8 cellular contexts compared by ENCODE assay signal in the genomic region with DNA sequence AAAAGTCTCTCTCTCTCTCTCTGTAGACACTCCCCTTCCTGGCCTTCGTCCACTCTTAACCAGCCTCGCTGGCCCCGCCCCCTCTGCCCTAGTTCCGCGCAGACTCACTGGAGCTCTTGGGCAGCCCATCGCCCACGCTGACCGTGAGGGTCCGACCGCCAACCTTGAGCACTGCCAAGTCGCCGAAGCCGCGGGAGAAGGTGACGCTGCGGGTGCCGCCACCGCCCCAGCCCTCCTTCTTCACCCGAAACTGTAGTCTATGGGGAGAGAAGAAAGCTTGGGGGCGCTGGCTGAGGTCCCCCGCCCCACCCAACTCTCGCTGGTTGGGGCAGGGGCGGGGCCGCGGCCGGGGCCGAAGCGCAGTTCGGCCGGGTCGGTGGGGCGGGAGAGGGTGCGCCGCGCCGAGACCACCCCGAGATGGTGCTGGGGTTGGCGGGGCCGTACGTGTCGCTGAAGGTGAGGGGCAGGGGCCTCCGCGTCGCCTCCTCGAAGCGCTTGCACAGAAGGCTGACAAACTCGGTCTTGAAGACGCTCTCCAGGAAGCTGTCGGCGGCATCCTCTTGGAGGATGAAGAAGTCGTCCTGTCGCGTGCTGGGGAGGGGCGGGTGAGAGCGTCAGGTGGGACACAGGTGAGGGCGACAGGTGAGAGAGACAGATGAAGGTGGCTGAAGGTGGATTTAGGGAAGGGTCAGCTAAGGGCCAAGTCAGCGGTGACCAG. TPM values are rescaled to one million over a fixed set of nuclear protein-coding genes. Genes with fewer than 3 reads are reported as not detected.
DNase-seq lines count a peak whose midpoint lies in the region; ATAC-seq, FAIRE-seq and TF ChIP-seq lines count a peak whose summit lies in the region.

No MANE protein-coding gene starts in this region.

- intact Hi-C loops in activated T-helper 2 cell treated with anti-CD3 and anti-CD28 coated beads, Interferon-gamma antibody, Interleukin-2, Interleukin-4, amounts not matched to agents 10 μg/mL and 5 μg/mL and 100 μg/mL, durations not matched to agents 14 hours and 24 hours and 36 hours (cut with micrococcal nuclease): no loop called here

- ATAC-seq in HG03025 (IDR thresholded peaks at IDR 0.05; ENCODE audit: low FRiP score, unreplicated experiment): no peak

- TF ChIP-seq CTCF in D721Med (IDR thresholded peaks at IDR 0.05; ENCODE audit: insufficient read depth, missing control alignments): no peak
- no peak for TF ChIP-seq CTCF in brain microvascular endothelial cell (IDR thresholded peaks at IDR 0.05; ENCODE audit: low read depth, low read length, missing control alignments)
- no peak for TF ChIP-seq CTCF in retinal pigment epithelial cell (conservative IDR thresholded peaks at IDR 0.05; ENCODE audit: low read depth, low read length)

- H3K27me3 Mint-ChIP-seq in activated T-helper 2 cell treated with anti-CD3 and anti-CD28 coated beads, Interferon-gamma antibody, Interleukin-2, Interleukin-4, amounts not matched to agents 10 μg/mL and 5 μg/mL and 100 μg/mL, durations not matched to agents 14 hours and 24 hours and 36 hours (ENCODE audit: low read depth): no peaks in the 10 kb centered on the region

- H3K27me3 ChIP-seq in brain microvascular endothelial cell (replicated peaks) (no peaks in the 10 kb centered on the region), iPS-18a (ENCODE audit: control insufficient read depth, insufficient read depth, low read length) (peaks cover 7% of the 10 kb centered on the region)

- H3K4me3 Mint-ChIP-seq in activated T-helper 2 cell treated with anti-CD3 and anti-CD28 coated beads, Interferon-gamma antibody, Interleukin-2, Interleukin-4, amounts not matched to agents 10 μg/mL and 5 μg/mL and 100 μg/mL, durations not matched to agents 14 hours and 24 hours and 36 hours (ENCODE audit: low read depth): no peak overlapping the region

- H3K36me3 ChIP-seq in brain microvascular endothelial cell (replicated peaks): no peaks in the 10 kb centered on the region
- no peaks in the 10 kb centered on the region for H3K36me3 ChIP-seq in iPS-18a (ENCODE audit: control insufficient read depth, low read depth, low read length)

- H3K4me1 ChIP-seq in iPS-18a (ENCODE audit: control insufficient read depth, low read depth, low read length): peaks cover 3% of the 10 kb centered on the region

- peak overlapping the region; percentile 95 for H3K27ac ChIP-seq in brain microvascular endothelial cell
- peak overlapping the region; percentile 84 for H3K27ac ChIP-seq in iPS-18a (ENCODE audit: low read length)

- no peak for FAIRE-seq in D721Med (lab: Jason Lieb, UNC)

- peaks cover 46% of the 10 kb centered on the region for H3K36me3 Mint-ChIP-seq in activated T-helper 2 cell treated with anti-CD3 and anti-CD28 coated beads, Interferon-gamma antibody, Interleukin-2, Interleukin-4, amounts not matched to agents 10 μg/mL and 5 μg/mL and 100 μg/mL, durations not matched to agents 14 hours and 24 hours and 36 hours (ENCODE audit: low read depth)

- H3K4me3 ChIP-seq in brain microvascular endothelial cell (ENCODE audit: low read depth, low read length): peak overlapping the region; percentile 75
- H3K4me3 ChIP-seq in iPS-18a (ENCODE audit: low read length): peak overlapping the region; percentile 84
- H3K4me3 ChIP-seq in retinal pigment epithelial cell (ENCODE audit: low read length): peak overlapping the region; percentile 67

- DNase-seq in D721Med (ENCODE audit: insufficient read length, low spot score) (peak; percentile 73), NCI-H2081 treated with DMSO at 0.1 percent for 48 hours (lab: John Stamatoyannopoulos, UW) (peak; percentile 10), brain microvascular endothelial cell (peak; percentile 92), retinal pigment epithelial cell (ENCODE audit: low read depth) (peak; percentile 53)
- DNase-seq in activated T-helper 2 cell treated with anti-CD3 and anti-CD28 coated beads, Interferon-gamma antibody, Interleukin-2, Interleukin-4, amounts not matched to agents 10 μg/mL and 5 μg/mL and 100 μg/mL, durations not matched to agents 14 hours and 24 hours and 36 hours (ENCODE audit: low spot score): no peak
- no peak for DNase-seq in stimulated activated CD4-positive, alpha-beta T cell treated with anti-CD3 and anti-CD28 coated beads, Interleukin-12 subunit alpha, Interleukin-12 subunit beta, amount 100 ng/mL, for 4 hours

- no peaks in the 10 kb centered on the region for H3K9me3 Mint-ChIP-seq in activated T-helper 2 cell treated with anti-CD3 and anti-CD28 coated beads, Interferon-gamma antibody, Interleukin-2, Interleukin-4, amounts not matched to agents 10 μg/mL and 5 μg/mL and 100 μg/mL, durations not matched to agents 14 hours and 24 hours and 36 hours

- H3K9ac ChIP-seq in iPS-18a (ENCODE audit: low read length): peak overlapping the region; percentile 94

- H3K27ac Mint-ChIP-seq in activated T-helper 2 cell treated with anti-CD3 and anti-CD28 coated beads, Interferon-gamma antibody, Interleukin-2, Interleukin-4, amounts not matched to agents 10 μg/mL and 5 μg/mL and 100 μg/mL, durations not matched to agents 14 hours and 24 hours and 36 hours: no peak overlapping the region

- H3K9me3 ChIP-seq in iPS-18a (ENCODE audit: control insufficient read depth, low read depth, low read length): no peaks in the 10 kb centered on the region

- no peaks in the 10 kb centered on the region for H3K4me1 Mint-ChIP-seq in activated T-helper 2 cell treated with anti-CD3 and anti-CD28 coated beads, Interferon-gamma antibody, Interleukin-2, Interleukin-4, amounts not matched to agents 10 μg/mL and 5 μg/mL and 100 μg/mL, durations not matched to agents 14 hours and 24 hours and 36 hours (ENCODE audit: low read depth)

- in situ Hi-C loops in brain microvascular endothelial cell (cut with HindIII; ENCODE audit: low pct_ligation_motif_present, low sequenced_read_pairs): no loop called here

RNA-seq across cellular contexts. Expression of gene ZNF414, which starts 12.5 kb away (rescaled TPM):
- 22.5 and 23.6 TPM in 2 replicates for total RNA-seq in activated T-helper 2 cell treated with anti-CD3 and anti-CD28 coated beads, Interferon-gamma antibody, Interleukin-2, Interleukin-4, amounts not matched to agents 10 μg/mL and 5 μg/mL and 100 μg/mL, durations not matched to agents 14 hours and 24 hours and 36 hours

RNA-seq across cellular contexts. Expression of gene PRAM1, which starts 24.1 kb away (rescaled TPM):
- total RNA-seq in activated T-helper 2 cell treated with anti-CD3 and anti-CD28 coated beads, Interferon-gamma antibody, Interleukin-2, Interleukin-4, amounts not matched to agents 10 μg/mL and 5 μg/mL and 100 μg/mL, durations not matched to agents 14 hours and 24 hours and 36 hours: 0.43 and 0.83 TPM in 2 replicates

RNA-seq across cellular contexts. Expression of gene MYO1F, which starts 50.7 kb away (rescaled TPM):
- total RNA-seq in activated T-helper 2 cell treated with anti-CD3 and anti-CD28 coated beads, Interferon-gamma antibody, Interleukin-2, Interleukin-4, amounts not matched to agents 10 μg/mL and 5 μg/mL and 100 μg/mL, durations not matched to agents 14 hours and 24 hours and 36 hours: 43.9 and 47.4 TPM in 2 replicates

Comparison
In these comparisons a context has a peak if more than half of its experiments do, and no peak if none do; other contexts are left out.
1. DNase-seq: peak in D721Med (single experiment), NCI-H2081 treated with DMSO at 0.1 percent for 48 hours (single experiment), brain microvascular endothelial cell (single experiment) and retinal pigment epithelial cell (single experiment); none in activated T-helper 2 cell treated with anti-CD3 and anti-CD28 coated beads, Interferon-gamma antibody, Interleukin-2, Interleukin-4, amounts not matched to agents 10 μg/mL and 5 μg/mL and 100 μg/mL, durations not matched to agents 14 hours and 24 hours and 36 hours (single experiment) and stimulated activated CD4-positive, alpha-beta T cell treated with anti-CD3 and anti-CD28 coated beads, Interleukin-12 subunit alpha, Interleukin-12 subunit beta, amount 100 ng/mL, for 4 hours (single experiment).
2. Peak in every context shown above with its lines, with median percentiles within 50 percentile points of each other: H3K4me3 ChIP-seq.